ENCODE assay signal across 8 cellular contexts in the genomic region with DNA sequence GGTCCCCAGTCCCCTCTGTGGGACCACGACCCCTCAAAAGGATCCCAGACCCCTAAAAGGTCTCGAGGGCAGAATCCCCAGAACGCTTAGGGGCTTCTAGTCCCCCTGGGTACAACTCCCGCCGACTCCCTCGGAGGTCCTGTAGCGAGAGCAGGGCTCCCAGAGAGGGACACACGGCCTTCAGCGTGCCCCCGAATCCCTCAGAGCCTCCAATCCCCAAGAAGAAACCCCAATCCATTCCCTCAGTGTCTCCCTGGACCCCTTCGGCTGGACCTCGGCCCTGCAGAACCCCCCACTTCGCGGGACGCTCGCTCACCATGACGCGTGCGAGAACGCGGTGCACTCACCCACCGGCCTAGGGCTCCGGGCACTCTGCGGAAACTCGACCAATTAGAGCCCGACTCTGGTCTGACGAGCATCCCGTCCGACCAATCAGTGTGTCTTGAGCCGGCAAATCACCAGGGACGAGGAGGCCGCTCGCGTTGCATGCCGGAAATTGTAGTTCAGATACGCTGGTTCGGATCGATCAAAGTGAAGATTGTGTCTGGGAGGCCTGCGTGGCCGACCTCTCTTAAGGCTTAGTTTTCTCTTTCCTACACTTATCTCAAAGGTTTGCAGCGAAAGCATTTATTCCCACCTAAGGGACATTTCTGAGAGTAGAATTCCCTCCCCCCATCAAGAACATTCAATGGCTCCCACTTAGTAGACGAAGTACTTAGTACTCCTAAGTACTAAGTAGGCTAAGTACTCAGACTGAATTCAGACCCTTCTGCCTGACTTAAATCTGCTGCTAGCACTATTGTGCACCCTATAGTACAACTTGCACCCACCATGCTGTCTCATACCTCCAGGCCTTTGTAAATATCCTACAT. TPM values are rescaled to one million over a fixed set of nuclear protein-coding genes. Genes with fewer than 3 reads are reported as not detected.
DNase-seq lines count a peak whose midpoint lies in the region; ATAC-seq and TF ChIP-seq lines count a peak whose summit lies in the region.

A gene (minus strand): TSS at position 369 of the 872 bp plus-strand sequence. CDS start 50 bp downstream, at position 319.

- H3K9me3 ChIP-seq in right cardiac atrium (ENCODE audit: control insufficient read depth, low read length): no peaks in the 10 kb centered on the region
- no peaks in the 10 kb centered on the region for H3K9me3 ChIP-seq in uterus

- H3K27me3 ChIP-seq in right cardiac atrium (ENCODE audit: control insufficient read depth, insufficient read depth) (no peaks in the 10 kb centered on the region), uterus (no peaks in the 10 kb centered on the region)

- H3K27ac ChIP-seq in right cardiac atrium (ENCODE audit: low read length) (peak within 1 kb of the TSS; percentile 33), uterus (peak within 1 kb of the TSS; percentile 56 to 67)

- peak; percentile 76 for TF ChIP-seq POLR2A in GM18505 (IDR thresholded peaks at IDR 0.05; ENCODE audit: borderline replicate concordance, extremely low read depth, insufficient read depth, insufficient read length)
- peak; percentile 60 to 63 for TF ChIP-seq POLR2A in uterus (IDR thresholded peaks at IDR 0.05)

- peak; percentile 88 for DNase-seq in NCI-H1930 (lab: John Stamatoyannopoulos, UW)
- DNase-seq in anterior cingulate cortex (lab: John Stamatoyannopoulos, UW): peak; percentile 69 to 97 (median 92)
- peak; percentile 97 to 99 (median 98) for DNase-seq in right cardiac atrium
- DNase-seq in pulmonary artery endothelial cell (ENCODE audit: low read depth, low spot score): peak; percentile 95
- peak; percentile 98 for DNase-seq in uterus

- ATAC-seq in GM18505 (IDR thresholded peaks at IDR 0.05; ENCODE audit: unreplicated experiment) (peak; percentile 92), HG02970 (IDR thresholded peaks at IDR 0.05; ENCODE audit: low FRiP score, unreplicated experiment) (peak; percentile 89), right cardiac atrium (peak; percentile 98)

- intact Hi-C loops in T-helper 2 cell treated with Interferon-gamma antibody and Interleukin-4, amounts not matched to agents 100 ng/mL and 5 ng/mL, for 36 hours (cut with micrococcal nuclease): loop anchor here (1.0 to 5.0 kb wide), 3 partner anchors 74 to 221 kb away; a partner anchor contains a TSS
- intact Hi-C loops in right cardiac atrium (cut with DNase I): loop anchor here in 3 of 4 donors (5.0 to 10.0 kb wide), 3 partner anchors 74 to 81 kb away; a partner anchor contains a TSS
- intact Hi-C loops in uterus (cut with DNase I; ENCODE audit: low total_unique reads): no loop called here

- H3K4me3 ChIP-seq in right cardiac atrium (ENCODE audit: low read length) (peak within 1 kb of the TSS; percentile 86), uterus (peak within 1 kb of the TSS; percentile 61 to 82)

- TF ChIP-seq CTCF in uterus (IDR thresholded peaks at IDR 0.05): no peak

- 2% methylated on average over 42 of the region's 42 CpGs for WGBS in right cardiac atrium

- H3K36me3 ChIP-seq in uterus: no peaks in the 10 kb centered on the region

- H3K4me1 ChIP-seq in right cardiac atrium (ENCODE audit: control insufficient read depth, insufficient read depth, low read length) (no peaks in the 10 kb centered on the region), uterus (no peaks in the 10 kb centered on the region)

RNA-seq across cellular contexts. Expression of the gene that starts here (rescaled TPM):
- 19.4 and 24.0 TPM in 2 replicates for total RNA-seq in T-helper 2 cell treated with Interferon-gamma antibody and Interleukin-4, amounts not matched to agents 100 ng/mL and 5 ng/mL, for 36 hours
- 10 to 100 TPM; 14.0 to 27.0 (median 21.0) TPM for total RNA-seq in right cardiac atrium
- 19.5 TPM for polyA plus RNA-seq in right cardiac atrium
- 22.1 and 29.5 TPM in 2 replicates for total RNA-seq in pulmonary artery endothelial cell
- total RNA-seq in uterus: 10 to 100 TPM in 3 of 4 donors, 1 to 10 TPM in 1; 3.5 to 33.6 (median 17.3) TPM

Comparison
In these comparisons a context has a peak if more than half of its experiments do, and no peak if none do; other contexts are left out.
1. Peak in every context shown above with its lines: DNase-seq, ATAC-seq, H3K4me3 ChIP-seq and H3K27ac ChIP-seq.